20 cellular contexts compared by ENCODE assay signal in the genomic region with DNA sequence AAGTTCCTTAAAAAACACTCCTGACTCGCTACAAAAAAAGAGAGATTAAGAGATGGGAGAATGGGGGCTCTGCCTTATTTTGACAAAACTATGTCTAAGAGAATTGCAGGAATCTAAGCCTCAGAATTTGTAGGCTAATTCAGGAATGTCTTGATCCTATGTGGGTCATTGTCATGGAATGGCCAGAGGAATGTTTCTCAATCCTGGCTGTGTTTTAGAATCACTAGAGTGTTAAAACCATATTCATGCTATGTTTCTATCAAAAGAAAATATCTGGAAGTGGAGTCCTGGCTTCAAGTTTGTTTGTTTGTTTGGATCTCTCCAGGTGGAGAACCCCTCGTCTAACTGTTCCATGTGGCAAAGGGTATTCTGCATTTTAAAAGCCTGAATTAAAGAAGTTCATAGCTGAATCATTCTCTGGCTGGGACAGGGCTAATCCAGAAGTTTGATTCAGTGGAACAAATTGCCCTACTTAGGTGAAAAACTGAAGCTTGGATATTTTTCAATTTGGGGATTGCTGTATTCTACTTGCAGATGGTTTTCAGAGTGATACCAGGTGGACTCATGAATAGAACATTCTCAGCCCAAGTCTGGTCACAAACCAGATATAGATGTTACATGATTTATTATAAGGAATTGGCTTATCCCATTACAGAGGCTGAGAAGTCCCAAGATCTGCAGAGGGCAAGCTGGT. TPM values are rescaled to one million over a fixed set of nuclear protein-coding genes. Genes with fewer than 3 reads are reported as not detected.
DNase-seq lines count a peak whose midpoint lies in the region; ATAC-seq and TF ChIP-seq lines count a peak whose summit lies in the region.
"Had no signal": no experiment of that assay in that cellular context is flagged by ENCODE, and none has a peak within 500 bp of the region (broad histone marks: within the 10 kb centered on the region; RNA-seq: fewer than 3 reads in every experiment).

No MANE protein-coding gene starts in this region.

- H3K27ac Mint-ChIP-seq in HFFc6, result peak overlapping the region; percentile 71
- H3K27ac Mint-ChIP-seq in chondrocyte (ENCODE audit: unreplicated experiment), result peak overlapping the region; percentile 19
- no peak overlapping the region for H3K27ac Mint-ChIP-seq in type B pancreatic cell
- H3K27ac Mint-ChIP-seq: activated CD4-positive, alpha-beta memory T cell treated with anti-CD3 and anti-CD28 coated beads for 36 hours; activated naive CD4-positive, alpha-beta T cell treated with anti-CD3 and anti-CD28 coated beads for 36 hours; CD14-positive monocyte; naive B cell; T-cell had no signal

- TF ChIP-seq CTCF in AG04450 (IDR thresholded peaks at IDR 0.05; ENCODE audit: low read depth, low read length) (no peak), HFFc6 (IDR thresholded peaks at IDR 0.05) (no peak), chondrocyte (IDR thresholded peaks at IDR 0.05) (no peak), type B pancreatic cell (conservative IDR thresholded peaks at IDR 0.05) (no peak)

- no peaks in the 10 kb centered on the region; the same call in 1 of the 2 replicates for H3K9me3 ChIP-seq in AG04450 (ENCODE audit: control insufficient read depth, insufficient read depth, low read length)
- H3K9me3 ChIP-seq: colonic mucosa, gastroesophageal sphincter, lower lobe of right lung had no signal

- no peaks in the 10 kb centered on the region for H3K27me3 ChIP-seq in AG04450 (ENCODE audit: control insufficient read depth, insufficient read depth, low read length)
- H3K27me3 ChIP-seq: colonic mucosa, gastroesophageal sphincter had no signal

- POLR2A ChIA-PET in AG04450 (lab: Yijun Ruan, JAX), result no interaction called here

- H3K9me3 Mint-ChIP-seq in HFFc6 (no peaks in the 10 kb centered on the region), chondrocyte (ENCODE audit: low read depth) (no peaks in the 10 kb centered on the region), type B pancreatic cell (no peaks in the 10 kb centered on the region)
- H3K9me3 Mint-ChIP-seq: activated CD4-positive, alpha-beta memory T cell treated with anti-CD3 and anti-CD28 coated beads for 36 hours; activated naive CD4-positive, alpha-beta T cell treated with anti-CD3 and anti-CD28 coated beads for 36 hours had no signal

- CTCF ChIA-PET in AG04450 (lab: Charles Lee), result interaction anchor here (1.3 kb wide), 1 partner anchor 194 kb away, joined by 3 read pairs; no protein-coding TSS in a partner anchor

- H3K4me1 Mint-ChIP-seq in HFFc6 (ENCODE audit: low read depth) (peaks cover 89% of the 10 kb centered on the region), chondrocyte (ENCODE audit: low read depth) (peaks cover 42% of the 10 kb centered on the region), type B pancreatic cell (ENCODE audit: unreplicated experiment) (peaks cover 19% of the 10 kb centered on the region)
- H3K4me1 Mint-ChIP-seq: CD14-positive monocyte, naive B cell had no signal

- DNase-seq in AG04450 (ENCODE audit: low read depth, low spot score) (peak; percentile 6), HFFc6 (peak; percentile 55), chondrocyte (ENCODE audit: low spot score) (no peak), kidney tubule cell (ENCODE audit: low spot score) (peak; percentile 41), NOMO-1 treated with dmso at 0.1 percent for 144 hours (lab: John Stamatoyannopoulos, UW; ENCODE audit: unreplicated experiment) (no peak), type B pancreatic cell (ENCODE audit: extremely low spot score, unreplicated experiment) (no peak), left cardiac atrium (no peak)
- DNase-seq: activated CD4-positive, alpha-beta memory T cell treated with anti-CD3 and anti-CD28 coated beads for 36 hours; activated naive CD4-positive, alpha-beta T cell treated with anti-CD3 and anti-CD28 coated beads for 36 hours; colonic mucosa; lower lobe of right lung; MV-4-11; naive B cell; NCI-H2107; NCI-H524 treated with DMSO at 0.1 percent for 48 hours; T-cell had no signal

- H3K27ac ChIP-seq in AG04450 (ENCODE audit: low read depth, low read length), result no peak overlapping the region
- H3K27ac ChIP-seq: 22Rv1, colonic mucosa, gastroesophageal sphincter, lower lobe of right lung had no signal

- H3K27me3 Mint-ChIP-seq in HFFc6 (ENCODE audit: insufficient read depth), result no peaks in the 10 kb centered on the region
- H3K27me3 Mint-ChIP-seq in chondrocyte (ENCODE audit: low read depth), result no peaks in the 10 kb centered on the region
- H3K27me3 Mint-ChIP-seq in type B pancreatic cell, result peaks cover 3% of the 10 kb centered on the region

- 0 out of 2 replicates have a peak, but pooled peaks cover 3% of the 10 kb centered on the region for H3K36me3 Mint-ChIP-seq in HFFc6 (ENCODE audit: low read depth)
- H3K36me3 Mint-ChIP-seq in chondrocyte (ENCODE audit: low read depth), result no peaks in the 10 kb centered on the region
- H3K36me3 Mint-ChIP-seq in type B pancreatic cell, result no peaks in the 10 kb centered on the region
- H3K36me3 Mint-ChIP-seq: activated CD4-positive, alpha-beta memory T cell treated with anti-CD3 and anti-CD28 coated beads for 36 hours; CD14-positive monocyte; naive B cell; T-cell had no signal

- intact Hi-C loops in left cardiac atrium (cut with DNase I), result no loop called here

- H3K4me3 ChIP-seq in AG04450 (ENCODE audit: low read depth, low read length), result no peak overlapping the region
- H3K4me3 ChIP-seq: colonic mucosa, gastroesophageal sphincter, lower lobe of right lung had no signal

- ATAC-seq in GM21717 (IDR thresholded peaks at IDR 0.05; ENCODE audit: unreplicated experiment) (no peak), left cardiac atrium (no peak)
- ATAC-seq: gastroesophageal sphincter, lower lobe of right lung, T-cell had no signal

- H3K4me3 Mint-ChIP-seq in HFFc6, result peak overlapping the region; percentile 43
- no peak overlapping the region for H3K4me3 Mint-ChIP-seq in chondrocyte (ENCODE audit: unreplicated experiment)
- no peak overlapping the region for H3K4me3 Mint-ChIP-seq in type B pancreatic cell
- H3K4me3 Mint-ChIP-seq: activated CD4-positive, alpha-beta memory T cell treated with anti-CD3 and anti-CD28 coated beads for 36 hours; activated naive CD4-positive, alpha-beta T cell treated with anti-CD3 and anti-CD28 coated beads for 36 hours; CD14-positive monocyte; naive B cell; T-cell had no signal

RNA-seq across cellular contexts. Expression of a gene that starts 28.2 kb away (rescaled TPM):
- polyA plus RNA-seq in AG04450 (2011; rRNA removed), result not detected in 2 replicates
- polyA minus RNA-seq in AG04450 (2011; rRNA and poly(A)+ RNA removed), result not detected in 2 replicates
- total RNA-seq in HFFc6 (2021; fragmentation: NEBNext Ultra II Directional; extraction: Animal tissue kit (Norgen Biotek cat#: 25700)), result not detected
- not detected in 3 replicates for total RNA-seq in chondrocyte
- total RNA-seq in type B pancreatic cell (ENCODE audit: low replicate concordance), result 0.50 and 0.89 TPM in 2 replicates
- total RNA-seq in left cardiac atrium, result 10 to 100 TPM in 1 of 2 donors, 1 to 10 TPM in 1; 4.9 to 19.2 TPM
- total RNA-seq: activated CD4-positive, alpha-beta memory T cell treated with anti-CD3 and anti-CD28 coated beads for 36 hours; activated naive CD4-positive, alpha-beta T cell treated with anti-CD3 and anti-CD28 coated beads for 36 hours; colonic mucosa; gastroesophageal sphincter; lower lobe of right lung; T-cell had no signal
- polyA plus RNA-seq: CD14-positive monocyte had no signal

Comparison
In these comparisons a context has a peak if more than half of its experiments do, and no peak if none do; other contexts are left out.
1. DNase-seq: peak in AG04450 (single experiment), HFFc6 (single experiment) and kidney tubule cell (single experiment); none in chondrocyte (single experiment), NOMO-1 treated with dmso at 0.1 percent for 144 hours (single experiment), type B pancreatic cell (single experiment) and left cardiac atrium (single experiment).